In the genomic region with DNA sequence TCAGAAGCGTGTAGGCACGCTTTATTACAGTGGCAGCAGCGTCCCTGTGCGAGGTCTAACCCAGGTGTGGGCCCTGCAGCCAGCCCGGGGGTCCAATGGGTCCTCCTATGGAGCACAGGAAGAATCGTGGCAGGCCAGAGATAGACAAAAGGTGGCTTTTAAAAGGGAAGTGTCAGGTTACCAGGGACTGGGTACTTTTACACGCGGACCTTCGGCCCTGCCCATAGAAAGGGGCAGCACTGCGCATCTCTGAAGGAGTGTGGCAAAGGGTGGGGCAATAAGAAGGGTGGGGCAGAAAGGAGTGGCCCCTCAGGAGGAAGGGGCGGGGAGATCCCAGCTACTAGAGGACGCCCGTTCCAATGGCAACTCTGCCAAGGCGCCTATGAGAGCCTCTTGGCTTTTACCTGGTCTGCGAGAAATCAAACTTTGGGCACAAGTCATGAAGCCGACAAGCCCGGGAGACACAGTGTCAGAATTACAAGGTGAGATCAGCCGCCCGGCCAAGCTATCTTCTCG, we compare ENCODE assay signal across 8 cellular contexts.
A peak's percentile ranks its signal among the peaks of the same experiment; 100 is the strongest.
DNase-seq lines count a peak whose midpoint lies in the region; ATAC-seq and TF ChIP-seq lines count a peak whose summit lies in the region.

No MANE protein-coding gene starts in this region.

- ATAC-seq in GM19438 (IDR thresholded peaks at IDR 0.05; ENCODE audit: low read depth, unreplicated experiment) = peak; percentile 65
- ATAC-seq in HG03521 (IDR thresholded peaks at IDR 0.05; ENCODE audit: unreplicated experiment) = peak; percentile 58
- ATAC-seq in stimulated activated naive CD8-positive, alpha-beta T cell treated with anti-CD3 and anti-CD28 coated beads, Interleukin-15, amount 100 ng/mL, for 72 hours = peak; percentile 89

- H3K36me3 ChIP-seq in muscle layer of colon (ENCODE audit: insufficient read depth, low read length) = no peaks in the 10 kb centered on the region

- H3K27ac ChIP-seq in muscle layer of colon (ENCODE audit: low read depth, low read length) = peak overlapping the region; percentile 81

- H3K9me3 ChIP-seq in muscle layer of colon (ENCODE audit: low read length) = no peaks in the 10 kb centered on the region

- peak overlapping the region; percentile 95 to 97 for H3K27ac Mint-ChIP-seq in stimulated activated naive CD8-positive, alpha-beta T cell treated with anti-CD3 and anti-CD28 coated beads, Interleukin-15, amount 100 ng/mL, for 72 hours

- H3K4me3 Mint-ChIP-seq in stimulated activated naive CD8-positive, alpha-beta T cell treated with anti-CD3 and anti-CD28 coated beads, Interleukin-15, amount 100 ng/mL, for 72 hours = peak overlapping the region; percentile 90 to 96

- peak overlapping the region; percentile 45 for H3K9ac ChIP-seq in muscle layer of colon (ENCODE audit: low read length)

- peak; percentile 75 for DNase-seq in CMK (ENCODE audit: low read depth)
- peak; percentile 91 to 94 for DNase-seq in NCI-H526 (lab: John Stamatoyannopoulos, UW)
- DNase-seq in activated CD4-positive, alpha-beta T cell treated with anti-CD3 and anti-CD28 coated beads, Interleukin-2, amount 50 U/mL, for 48 hours = peak; percentile 76 to 84
- DNase-seq in epithelial cell of esophagus (ENCODE audit: low read depth) = peak; percentile 96
- DNase-seq in stimulated activated naive CD8-positive, alpha-beta T cell treated with anti-CD3 and anti-CD28 coated beads, Interleukin-15, amount 100 ng/mL, for 72 hours = peak; percentile 72 to 83

- no peaks in the 10 kb centered on the region for H3K27me3 ChIP-seq in muscle layer of colon (ENCODE audit: control insufficient read depth in 1 of 2, insufficient read depth in 2 of 2, low read length in 2 of 2)

- H3K27me3 Mint-ChIP-seq in stimulated activated naive CD8-positive, alpha-beta T cell treated with anti-CD3 and anti-CD28 coated beads, Interleukin-15, amount 100 ng/mL, for 72 hours = no peaks in the 10 kb centered on the region

- H3K4me1 Mint-ChIP-seq in stimulated activated naive CD8-positive, alpha-beta T cell treated with anti-CD3 and anti-CD28 coated beads, Interleukin-15, amount 100 ng/mL, for 72 hours = peaks cover 20% of the 10 kb centered on the region

- peaks cover 1% of the 10 kb centered on the region in 2 donors for H3K9me3 Mint-ChIP-seq in stimulated activated naive CD8-positive, alpha-beta T cell treated with anti-CD3 and anti-CD28 coated beads, Interleukin-15, amount 100 ng/mL, for 72 hours

- H3K4me1 ChIP-seq in muscle layer of colon (ENCODE audit: insufficient read depth, low read length) = peaks cover 12% of the 10 kb centered on the region

- H3K4me3 ChIP-seq in epithelial cell of esophagus (ENCODE audit: low read length) = peak overlapping the region; percentile 95
- H3K4me3 ChIP-seq in muscle layer of colon (ENCODE audit: low read depth in 1 of 2, low read length in 2 of 2) = peak overlapping the region; percentile 91 to 98

- no peak for TF ChIP-seq CTCF in epithelial cell of esophagus (IDR thresholded peaks at IDR 0.05; ENCODE audit: insufficient read depth, low read depth, low read length, missing control alignments)

Comparison
In these comparisons a context has a peak if more than half of its experiments do, and no peak if none do; other contexts are left out.
1. Peak in every context shown above with its lines: DNase-seq, ATAC-seq, H3K4me3 ChIP-seq and H3K27ac ChIP-seq.